In genomic region chr5:179550511-179551342, GRCh38 we compare ENCODE assay signal across 8 cellular contexts.
DNase-seq lines count a peak whose midpoint lies in the region; ATAC-seq and TF ChIP-seq lines count a peak whose summit lies in the region.

RUFY1 (plus strand) TSS chr5:179550554; CDS start chr5:179550570, 16 bp downstream.

- H3K9me3 ChIP-seq in HUES6 (ENCODE audit: control insufficient read depth, insufficient read depth, low read depth, low read length) = no peaks in the 10 kb centered on the region
- H3K9me3 ChIP-seq in RWPE2 (ENCODE audit: severe bottlenecking) = no peaks in the 10 kb centered on the region
- H3K9me3 ChIP-seq in neuron (ENCODE audit: low read length) = peaks cover 5% of the 10 kb centered on the region

- ATAC-seq in GM21423 (IDR thresholded peaks at IDR 0.05; ENCODE audit: unreplicated experiment) (peak; percentile 84), RWPE2 (ENCODE audit: low read depth) (peak; percentile 73)

- H3K4me1 ChIP-seq in HUES6 (ENCODE audit: control insufficient read depth, insufficient read depth, low read length) = peaks cover 18% of the 10 kb centered on the region
- peaks cover 20% of the 10 kb centered on the region for H3K4me1 ChIP-seq in RWPE2 (ENCODE audit: insufficient read depth, poor library complexity, severe bottlenecking)
- H3K4me1 ChIP-seq in neuron (ENCODE audit: insufficient read depth, low read length) = peaks cover 6% of the 10 kb centered on the region

- no peak for TF ChIP-seq CTCF in RWPE2 (IDR thresholded peaks at IDR 0.05; ENCODE audit: poor library complexity, severe bottlenecking)
- no peak for TF ChIP-seq CTCF in foreskin fibroblast (IDR thresholded peaks at IDR 0.05; ENCODE audit: low read depth, low read length)

- no peaks in the 10 kb centered on the region for H3K36me3 ChIP-seq in HUES6 (ENCODE audit: control insufficient read depth, insufficient read depth, low read length)
- H3K36me3 ChIP-seq in RWPE2 (ENCODE audit: low read depth) = no peaks in the 10 kb centered on the region
- H3K36me3 ChIP-seq in neuron (ENCODE audit: insufficient read depth, low read length) = peaks cover 3% of the 10 kb centered on the region

- H3K27ac ChIP-seq in HUES6 (ENCODE audit: low read depth, low read length) (peak within 1 kb of the TSS; percentile 89), RWPE2 (ENCODE audit: poor library complexity, severe bottlenecking) (peak within 1 kb of the TSS; percentile 71)

- no peaks in the 10 kb centered on the region for H3K27me3 ChIP-seq in HUES6 (ENCODE audit: control insufficient read depth, insufficient read depth, low read length)
- no peaks in the 10 kb centered on the region for H3K27me3 ChIP-seq in RWPE2 (ENCODE audit: insufficient read depth, poor library complexity, severe bottlenecking)
- H3K27me3 ChIP-seq in neuron (ENCODE audit: insufficient read depth, low read length) = no peaks in the 10 kb centered on the region

- H3K4me3 ChIP-seq in HUES6 (ENCODE audit: low read depth, low read length) = peak within 1 kb of the TSS; percentile 94
- H3K4me3 ChIP-seq in RWPE2 (ENCODE audit: severe bottlenecking) = peak within 1 kb of the TSS; percentile 99
- peak within 1 kb of the TSS; percentile 83 to 96 for H3K4me3 ChIP-seq in foreskin fibroblast (ENCODE audit: low read depth in 1 of 2, low read length in 2 of 2)
- H3K4me3 ChIP-seq in neuron (ENCODE audit: low read length) = peak within 1 kb of the TSS; percentile 81

- H3K9ac ChIP-seq in HUES6 (ENCODE audit: low read length) = peak within 1 kb of the TSS; percentile 94

- peak; percentile 63 for DNase-seq in DMS53 treated with DMSO at 0.1 percent for 48 hours (lab: John Stamatoyannopoulos, UW; ENCODE audit: unreplicated experiment)
- peak; percentile 77 for DNase-seq in RWPE2 (ENCODE audit: low spot score)
- peak; percentile 95 for DNase-seq in activated effector memory CD4-positive, alpha-beta T cell treated with anti-CD3 and anti-CD28 coated beads, Interleukin-2, amount 50 U/mL, for 16 hours
- peak; percentile 75 to 91 for DNase-seq in foreskin fibroblast
- peak; percentile 54 for DNase-seq in stromal cell of bone marrow (ENCODE audit: low read depth)

- peak within 1 kb of the TSS; percentile 86 for H2AFZ ChIP-seq in neuron (ENCODE audit: low read depth, low read length)

Comparison
In these comparisons a context has a peak if more than half of its experiments do, and no peak if none do; other contexts are left out.
1. Peak in every context shown above with its lines: DNase-seq, ATAC-seq, H3K4me3 ChIP-seq and H3K27ac ChIP-seq.